ENCODE assay signal across 8 cellular contexts in the genomic region with DNA sequence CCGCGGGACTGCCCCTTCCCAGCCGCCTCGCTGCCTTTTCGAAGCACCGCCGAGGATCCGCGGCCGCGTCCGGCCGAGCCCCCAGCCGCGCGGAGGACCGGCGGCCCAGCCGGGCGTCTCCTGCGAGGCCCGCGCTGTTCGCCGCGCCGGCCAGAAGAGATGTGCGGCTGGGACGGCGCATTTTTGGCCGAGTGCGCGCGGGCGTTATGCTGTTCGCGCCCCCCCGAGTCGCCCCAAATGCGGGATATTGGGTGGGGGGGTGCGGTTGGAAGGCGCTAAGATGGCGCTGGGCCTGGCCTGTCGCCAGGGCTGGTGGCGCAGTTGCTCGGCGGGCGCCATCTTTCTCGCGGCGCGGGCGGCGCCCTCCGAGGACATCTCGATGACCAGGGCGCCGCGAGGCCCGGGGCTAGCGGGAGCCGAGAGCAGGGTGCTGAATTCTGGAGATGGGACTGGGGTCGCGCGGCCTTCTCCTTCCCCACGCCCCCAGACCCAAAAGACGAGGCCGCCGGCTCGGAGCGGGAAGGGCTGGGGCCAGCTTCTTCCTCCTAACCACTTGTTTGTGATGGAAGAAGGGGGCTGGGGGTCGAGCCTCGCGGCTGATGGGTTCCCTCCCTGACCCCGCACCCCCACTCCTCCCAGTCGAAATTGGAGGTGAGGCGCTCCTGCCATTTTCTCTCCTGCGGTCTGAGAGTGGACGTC. TPM values are rescaled to one million over a fixed set of nuclear protein-coding genes. Genes with fewer than 3 reads are reported as not detected.
DNase-seq lines count a peak whose midpoint lies in the region; ATAC-seq and TF ChIP-seq lines count a peak whose summit lies in the region.

No MANE protein-coding gene starts in this region.

- peak; percentile 30 for ATAC-seq in GM18861 (IDR thresholded peaks at IDR 0.05; ENCODE audit: unreplicated experiment)
- ATAC-seq in omental fat pad (ENCODE audit: low FRiP score): peak; percentile 61

- intact Hi-C loops in testis (cut with DNase I; ENCODE audit: low total_unique reads): loop anchor here (5.0 kb wide), 1 partner anchor 36 kb away; a partner anchor contains a TSS

- TF ChIP-seq POLR2A in testis (IDR thresholded peaks at IDR 0.05): no peak

- no peaks in the 10 kb centered on the region for H3K36me3 ChIP-seq in SJCRH30
- H3K36me3 ChIP-seq in testis (ENCODE audit: low read depth, missing control alignments): no peaks in the 10 kb centered on the region

- H3K4me1 ChIP-seq in SJCRH30: peaks cover 4% of the 10 kb centered on the region; the same call in 1 of the 2 replicates
- H3K4me1 ChIP-seq in testis: peaks cover 25% of the 10 kb centered on the region

- H3K27ac ChIP-seq in SJCRH30 (peak overlapping the region; percentile 97), testis (peak overlapping the region; percentile 98 to 100)

- DNase-seq in ACHN: peak; percentile 63
- DNase-seq in HuH-7.5 (ENCODE audit: low spot score): peak; percentile 49
- peak; percentile 71 to 84 for DNase-seq in SJCRH30
- peak; percentile 76 for DNase-seq in activated naive CD4-positive, alpha-beta T cell treated with Interleukin-2 at 50 U/mL for 16 hours
- peak; percentile 77 for DNase-seq in glomerular visceral epithelial cell (ENCODE audit: extremely low spot score)
- DNase-seq in omental fat pad (ENCODE audit: low spot score): peak; percentile 58
- peak; percentile 77 for DNase-seq in testis

- in situ Hi-C loops in ACHN (cut with HindIII; ENCODE audit: low pct_ligation_motif_present, low pct_unique_long_range_greater_than_20kb, low sequenced_read_pairs): no loop called here

- H3K4me3 ChIP-seq in SJCRH30 (peak overlapping the region; percentile 86), testis (peak overlapping the region; percentile 95 to 97)

- 0 to 1% methylated on average over 3 to 69 of the region's 79 CpGs for WGBS in testis, 2 donors

- TF ChIP-seq CTCF in omental fat pad (IDR thresholded peaks at IDR 0.05): no peak
- no peak for TF ChIP-seq CTCF in testis (IDR thresholded peaks at IDR 0.05)

- no peaks in the 10 kb centered on the region for H3K27me3 ChIP-seq in SJCRH30
- no peaks in the 10 kb centered on the region for H3K27me3 ChIP-seq in testis

- no peaks in the 10 kb centered on the region for H3K9me3 ChIP-seq in SJCRH30 (replicated peaks)
- no peaks in the 10 kb centered on the region for H3K9me3 ChIP-seq in testis

RNA-seq across cellular contexts. Expression of a gene that starts 1.5 kb away (rescaled TPM):
- total RNA-seq in SJCRH30 (2014; rRNA removed; shearing (Covaris generic)): 4.4 and 4.8 TPM in 2 replicates
- total RNA-seq in omental fat pad (10 to 100 TPM in 3 of 4 donors, 1 to 10 TPM in 1; 7.6 to 18.8 (median 12.9) TPM), testis (10 to 100 TPM; 20.4 to 21.1 TPM)
- polyA plus RNA-seq in testis (ENCODE audit: insufficient read depth, low read depth, low replicate concordance): 12.5 TPM

RNA-seq across cellular contexts. Expression of a gene that starts 37.4 kb away (rescaled TPM):
- total RNA-seq in SJCRH30 (2014; rRNA removed; shearing (Covaris generic)): 34.1 and 38.0 TPM in 2 replicates
- 10 to 100 TPM; 16.4 to 30.7 (median 22.0) TPM for total RNA-seq in omental fat pad
- total RNA-seq in testis: 10 to 100 TPM; 40.2 to 52.1 TPM
- 35.0 TPM for polyA plus RNA-seq in testis (ENCODE audit: insufficient read depth, low read depth, low replicate concordance)

Comparison
In these comparisons a context has a peak if more than half of its experiments do, and no peak if none do; other contexts are left out.
1. Peak in every context shown above with its lines: DNase-seq, ATAC-seq, H3K4me3 ChIP-seq and H3K27ac ChIP-seq.